Comparison of ENCODE assay signal across 22 cellular contexts in genomic region chr1:172902200-172902599, GRCh38.
"Had no signal": no experiment of that assay in that cellular context is flagged by ENCODE, and none has a peak within 500 bp of the region (broad histone marks: within the 10 kb centered on the region; RNA-seq: fewer than 3 reads in every experiment).

No MANE protein-coding gene starts in this region.

- H3K4me1 ChIP-seq: body of pancreas, left ventricle myocardium inferior, upper lobe of left lung had no signal

- H3K36me3 ChIP-seq: left ventricle myocardium inferior, thoracic aorta, upper lobe of left lung had no signal

- H3K9me3 ChIP-seq: body of pancreas, left ventricle myocardium inferior, thoracic aorta, upper lobe of left lung had no signal

- ATAC-seq: body of pancreas had no signal

- H3K4me3 ChIP-seq: body of pancreas, dorsolateral prefrontal cortex, left ventricle myocardium inferior, skin epidermis, thoracic aorta, upper lobe of left lung had no signal

- DNase-seq: activated B cell treated with CpG ODN at 0.5 μM for 24 hours; activated CD4-positive, alpha-beta memory T cell treated with anti-CD3 and anti-CD28 coated beads, Interleukin-2, amount 10 ng/mL, durations not matched to agents 7 days and 5 days; activated CD4-positive, alpha-beta T cell treated with anti-CD3 and anti-CD28 coated beads for 48 hours; activated CD8-positive, alpha-beta memory T cell treated with anti-CD3 and anti-CD28 coated beads, Interleukin-2, amount 10 ng/mL, durations not matched to agents 7 days and 5 days; activated naive CD4-positive, alpha-beta T cell; activated naive CD8-positive, alpha-beta T cell treated with anti-CD3 and anti-CD28 coated beads, Interleukin-2, amount 10 ng/mL, durations not matched to agents 7 days and 5 days; activated T-cell treated with anti-CD3 and anti-CD28 coated beads, Interleukin-2, amount 50 U/mL, for 1 hour; amygdala; body of pancreas; central memory CD4-positive, alpha-beta T cell; dorsolateral prefrontal cortex; kidney glomerular epithelial cell; left ventricle myocardium inferior; occipital lobe; stimulated activated naive B cell treated with anti-CD40 and anti-IgM and Interleukin-4, amounts not matched to agents 10 μg/mL and 1 μg/mL and 100 μg/mL, for 72 hours; upper lobe of left lung had no signal

- H3K4me3 Mint-ChIP-seq: activated B cell treated with CpG ODN at 0.5 μM for 24 hours; activated CD4-positive, alpha-beta memory T cell treated with anti-CD3 and anti-CD28 coated beads, Interleukin-2, amount 10 ng/mL, durations not matched to agents 7 days and 5 days; activated CD8-positive, alpha-beta memory T cell treated with anti-CD3 and anti-CD28 coated beads, Interleukin-2, amount 10 ng/mL, durations not matched to agents 7 days and 5 days; activated naive CD8-positive, alpha-beta T cell treated with anti-CD3 and anti-CD28 coated beads, Interleukin-2, amount 10 ng/mL, durations not matched to agents 7 days and 5 days; activated T-helper 17 cell treated with anti-CD3 and anti-CD28 coated beads, Interleukin-2, amount 50 U/mL, for 72 hours; stimulated activated naive B cell treated with anti-CD40 and anti-IgM and Interleukin-4, amounts not matched to agents 10 μg/mL and 1 μg/mL and 100 μg/mL, for 72 hours; T-helper 2 cell treated with Interferon-gamma antibody and Interleukin-4, amounts not matched to agents 5 μg/mL and 100 μg/mL, for 36 hours had no signal

- H3K9me3 Mint-ChIP-seq: activated B cell treated with CpG ODN at 0.5 μM for 24 hours; activated CD4-positive, alpha-beta memory T cell treated with anti-CD3 and anti-CD28 coated beads, Interleukin-2, amount 10 ng/mL, durations not matched to agents 7 days and 5 days; activated T-helper 17 cell treated with anti-CD3 and anti-CD28 coated beads, Interleukin-2, amount 50 U/mL, for 72 hours; stimulated activated naive B cell treated with anti-CD40 and anti-IgM and Interleukin-4, amounts not matched to agents 10 μg/mL and 1 μg/mL and 100 μg/mL, for 72 hours; T-helper 2 cell treated with Interferon-gamma antibody and Interleukin-4, amounts not matched to agents 5 μg/mL and 100 μg/mL, for 36 hours had no signal

- H3K27ac Mint-ChIP-seq: activated B cell treated with CpG ODN at 0.5 μM for 24 hours; activated CD4-positive, alpha-beta memory T cell treated with anti-CD3 and anti-CD28 coated beads, Interleukin-2, amount 10 ng/mL, durations not matched to agents 7 days and 5 days; activated CD8-positive, alpha-beta memory T cell treated with anti-CD3 and anti-CD28 coated beads, Interleukin-2, amount 10 ng/mL, durations not matched to agents 7 days and 5 days; activated naive CD8-positive, alpha-beta T cell treated with anti-CD3 and anti-CD28 coated beads, Interleukin-2, amount 10 ng/mL, durations not matched to agents 7 days and 5 days; activated T-helper 17 cell treated with anti-CD3 and anti-CD28 coated beads, Interleukin-2, amount 50 U/mL, for 72 hours; stimulated activated naive B cell treated with anti-CD40 and anti-IgM and Interleukin-4, amounts not matched to agents 10 μg/mL and 1 μg/mL and 100 μg/mL, for 72 hours; T-helper 2 cell treated with Interferon-gamma antibody and Interleukin-4, amounts not matched to agents 5 μg/mL and 100 μg/mL, for 36 hours had no signal

- H3K36me3 Mint-ChIP-seq: stimulated activated naive B cell treated with anti-CD40 and anti-IgM and Interleukin-4, amounts not matched to agents 10 μg/mL and 1 μg/mL and 100 μg/mL, for 72 hours had no signal

- H3K27me3 ChIP-seq: body of pancreas, dorsolateral prefrontal cortex, upper lobe of left lung had no signal

- H3K27ac ChIP-seq: body of pancreas, dorsolateral prefrontal cortex, left ventricle myocardium inferior, skin epidermis, thoracic aorta, upper lobe of left lung had no signal

- FAIRE-seq: colon, frontal cortex had no signal

- H3K27me3 Mint-ChIP-seq: activated B cell treated with CpG ODN at 0.5 μM for 24 hours; activated naive CD8-positive, alpha-beta T cell treated with anti-CD3 and anti-CD28 coated beads, Interleukin-2, amount 10 ng/mL, durations not matched to agents 7 days and 5 days; stimulated activated naive B cell treated with anti-CD40 and anti-IgM and Interleukin-4, amounts not matched to agents 10 μg/mL and 1 μg/mL and 100 μg/mL, for 72 hours had no signal
